1 cellular context compared by ENCODE assay signal in the genomic region with DNA sequence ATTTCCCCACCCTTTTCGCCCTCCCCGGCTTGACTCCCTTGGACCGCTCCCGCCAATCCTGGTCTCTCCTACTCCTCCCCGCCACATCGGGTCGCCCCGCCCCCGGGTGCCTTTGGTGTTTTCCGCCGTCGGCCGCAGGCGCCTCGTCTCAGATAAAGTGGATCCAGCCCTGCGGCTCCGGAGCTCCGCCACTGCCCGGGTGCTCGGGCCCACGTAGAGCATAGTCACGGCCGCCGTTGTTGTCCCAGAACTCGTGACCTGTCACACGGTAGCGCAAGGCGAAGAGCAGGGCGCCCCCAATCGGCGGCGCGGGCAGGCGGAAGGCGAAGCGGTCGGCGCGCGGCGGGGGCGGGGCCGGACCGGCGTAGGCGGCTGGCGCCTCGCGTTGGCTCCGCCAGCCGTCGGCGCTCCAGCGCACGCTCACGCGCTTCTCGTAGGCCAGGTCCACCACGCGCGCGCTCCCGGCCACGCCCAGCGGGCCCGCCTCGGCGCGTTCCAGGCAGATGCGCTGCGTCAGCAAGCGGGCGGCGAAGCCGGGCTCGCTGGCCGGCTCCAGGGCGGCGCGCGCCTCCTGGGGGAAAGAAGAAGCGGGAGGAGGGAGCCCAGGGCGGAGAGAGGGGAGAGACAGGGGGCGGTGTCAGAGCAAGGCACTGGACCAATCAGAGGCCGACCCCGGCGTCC.
TF ChIP-seq lines count a peak whose summit lies in the region.

No MANE protein-coding gene starts in this region.

TF ChIP-seq in A549, 52 proteins besides CTCF, POLR2A, EP300 and RAD21 (continued from another document):
- TF ChIP-seq ZNF302 (CRISPR knock-in tag; IDR thresholded peaks at IDR 0.05) = no peak
- 0 out of 2 replicates have a peak, but pooled peaks have one; percentile 48 for TF ChIP-seq NPAS2 (CRISPR knock-in tag; IDR thresholded peaks at IDR 0.05; ENCODE audit: borderline replicate concordance)
- TF ChIP-seq CBX2 (IDR thresholded peaks at IDR 0.05; ENCODE audit: borderline replicate concordance, low read depth) = no peak
- TF ChIP-seq GATA3 (IDR thresholded peaks at IDR 0.05; ENCODE audit: borderline replicate concordance) = no peak; the same call in 1 of the 2 replicates
- no peak for TF ChIP-seq RNF2 (IDR thresholded peaks at IDR 0.05; ENCODE audit: borderline replicate concordance, low read depth)
- no peak for TF ChIP-seq POLR2AphosphoS2 (conservative IDR thresholded peaks at IDR 0.05; ENCODE audit: low read length)
- TF ChIP-seq, protein P1, sequence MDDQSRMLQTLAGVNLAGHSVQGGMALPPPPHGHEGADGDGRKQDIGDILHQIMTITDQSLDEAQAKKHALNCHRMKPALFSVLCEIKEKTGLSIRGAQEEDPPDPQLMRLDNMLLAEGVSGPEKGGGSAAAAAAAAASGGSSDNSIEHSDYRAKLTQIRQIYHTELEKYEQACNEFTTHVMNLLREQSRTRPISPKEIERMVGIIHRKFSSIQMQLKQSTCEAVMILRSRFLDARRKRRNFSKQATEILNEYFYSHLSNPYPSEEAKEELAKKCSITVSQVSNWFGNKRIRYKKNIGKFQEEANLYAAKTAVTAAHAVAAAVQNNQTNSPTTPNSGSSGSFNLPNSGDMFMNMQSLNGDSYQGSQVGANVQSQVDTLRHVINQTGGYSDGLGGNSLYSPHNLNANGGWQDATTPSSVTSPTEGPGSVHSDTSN (IDR thresholded peaks at IDR 0.05) = no peak
- TF ChIP-seq MAFK (IDR thresholded peaks at IDR 0.05; ENCODE audit: partially characterized antibody) = peak; percentile 100
- no peak for TF ChIP-seq HOXB13 (CRISPR knock-in tag; IDR thresholded peaks at IDR 0.05; ENCODE audit: low read depth)
- TF ChIP-seq RFX5 (IDR thresholded peaks at IDR 0.05) = peak; percentile 66; the same call in 1 of the 2 replicates
- peak; percentile 45; the same call in 1 of the 2 replicates for TF ChIP-seq PHF8 (IDR thresholded peaks at IDR 0.05; ENCODE audit: borderline replicate concordance, low read depth)
- no peak for TF ChIP-seq HOXB5 (CRISPR knock-in tag; IDR thresholded peaks at IDR 0.05)
- TF ChIP-seq SMC3 (IDR thresholded peaks at IDR 0.05) = no peak; the same call in 2 of the 3 replicates
- TF ChIP-seq, protein P2, sequence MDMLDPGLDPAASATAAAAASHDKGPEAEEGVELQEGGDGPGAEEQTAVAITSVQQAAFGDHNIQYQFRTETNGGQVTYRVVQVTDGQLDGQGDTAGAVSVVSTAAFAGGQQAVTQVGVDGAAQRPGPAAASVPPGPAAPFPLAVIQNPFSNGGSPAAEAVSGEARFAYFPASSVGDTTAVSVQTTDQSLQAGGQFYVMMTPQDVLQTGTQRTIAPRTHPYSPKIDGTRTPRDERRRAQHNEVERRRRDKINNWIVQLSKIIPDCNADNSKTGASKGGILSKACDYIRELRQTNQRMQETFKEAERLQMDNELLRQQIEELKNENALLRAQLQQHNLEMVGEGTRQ (IDR thresholded peaks at IDR 0.05) = peak; percentile 61
- TF ChIP-seq, protein P3, sequence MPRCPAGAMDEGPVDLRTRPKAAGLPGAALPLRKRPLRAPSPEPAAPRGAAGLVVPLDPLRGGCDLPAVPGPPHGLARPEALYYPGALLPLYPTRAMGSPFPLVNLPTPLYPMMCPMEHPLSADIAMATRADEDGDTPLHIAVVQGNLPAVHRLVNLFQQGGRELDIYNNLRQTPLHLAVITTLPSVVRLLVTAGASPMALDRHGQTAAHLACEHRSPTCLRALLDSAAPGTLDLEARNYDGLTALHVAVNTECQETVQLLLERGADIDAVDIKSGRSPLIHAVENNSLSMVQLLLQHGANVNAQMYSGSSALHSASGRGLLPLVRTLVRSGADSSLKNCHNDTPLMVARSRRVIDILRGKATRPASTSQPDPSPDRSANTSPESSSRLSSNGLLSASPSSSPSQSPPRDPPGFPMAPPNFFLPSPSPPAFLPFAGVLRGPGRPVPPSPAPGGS (IDR thresholded peaks at IDR 0.05) = no peak; the same call in 2 of the 3 replicates
- TF ChIP-seq JUN (IDR thresholded peaks at IDR 0.05) = peak in 1 of 2 experiments; percentile 62; a peak in 3 of 5 replicates
- TF ChIP-seq, protein P4, sequence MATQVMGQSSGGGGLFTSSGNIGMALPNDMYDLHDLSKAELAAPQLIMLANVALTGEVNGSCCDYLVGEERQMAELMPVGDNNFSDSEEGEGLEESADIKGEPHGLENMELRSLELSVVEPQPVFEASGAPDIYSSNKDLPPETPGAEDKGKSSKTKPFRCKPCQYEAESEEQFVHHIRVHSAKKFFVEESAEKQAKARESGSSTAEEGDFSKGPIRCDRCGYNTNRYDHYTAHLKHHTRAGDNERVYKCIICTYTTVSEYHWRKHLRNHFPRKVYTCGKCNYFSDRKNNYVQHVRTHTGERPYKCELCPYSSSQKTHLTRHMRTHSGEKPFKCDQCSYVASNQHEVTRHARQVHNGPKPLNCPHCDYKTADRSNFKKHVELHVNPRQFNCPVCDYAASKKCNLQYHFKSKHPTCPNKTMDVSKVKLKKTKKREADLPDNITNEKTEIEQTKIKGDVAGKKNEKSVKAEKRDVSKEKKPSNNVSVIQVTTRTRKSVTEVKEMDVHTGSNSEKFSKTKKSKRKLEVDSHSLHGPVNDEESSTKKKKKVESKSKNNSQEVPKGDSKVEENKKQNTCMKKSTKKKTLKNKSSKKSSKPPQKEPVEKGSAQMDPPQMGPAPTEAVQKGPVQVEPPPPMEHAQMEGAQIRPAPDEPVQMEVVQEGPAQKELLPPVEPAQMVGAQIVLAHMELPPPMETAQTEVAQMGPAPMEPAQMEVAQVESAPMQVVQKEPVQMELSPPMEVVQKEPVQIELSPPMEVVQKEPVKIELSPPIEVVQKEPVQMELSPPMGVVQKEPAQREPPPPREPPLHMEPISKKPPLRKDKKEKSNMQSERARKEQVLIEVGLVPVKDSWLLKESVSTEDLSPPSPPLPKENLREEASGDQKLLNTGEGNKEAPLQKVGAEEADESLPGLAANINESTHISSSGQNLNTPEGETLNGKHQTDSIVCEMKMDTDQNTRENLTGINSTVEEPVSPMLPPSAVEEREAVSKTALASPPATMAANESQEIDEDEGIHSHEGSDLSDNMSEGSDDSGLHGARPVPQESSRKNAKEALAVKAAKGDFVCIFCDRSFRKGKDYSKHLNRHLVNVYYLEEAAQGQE (IDR thresholded peaks at IDR 0.05) = no peak
- no peak for TF ChIP-seq ZC3H11A (IDR thresholded peaks at IDR 0.05)
- TF ChIP-seq NR3C1 (IDR thresholded peaks at IDR 0.05) = no peak
- TF ChIP-seq FOSL2 (IDR thresholded peaks at IDR 0.05) = no peak
- no peak for TF ChIP-seq FOSL2 (CRISPR knock-in tag; IDR thresholded peaks at IDR 0.05)
- TF ChIP-seq HEYL (CRISPR knock-in tag; IDR thresholded peaks at IDR 0.05) = no peak
- no peak for TF ChIP-seq NFE2L2 (conservative IDR thresholded peaks at IDR 0.05; ENCODE audit: low read length)
- no peak for TF ChIP-seq CHD4 (IDR thresholded peaks at IDR 0.05; ENCODE audit: borderline replicate concordance)
- no peak for TF ChIP-seq SREBF2 (IDR thresholded peaks at IDR 0.05)
- TF ChIP-seq, protein P5, sequence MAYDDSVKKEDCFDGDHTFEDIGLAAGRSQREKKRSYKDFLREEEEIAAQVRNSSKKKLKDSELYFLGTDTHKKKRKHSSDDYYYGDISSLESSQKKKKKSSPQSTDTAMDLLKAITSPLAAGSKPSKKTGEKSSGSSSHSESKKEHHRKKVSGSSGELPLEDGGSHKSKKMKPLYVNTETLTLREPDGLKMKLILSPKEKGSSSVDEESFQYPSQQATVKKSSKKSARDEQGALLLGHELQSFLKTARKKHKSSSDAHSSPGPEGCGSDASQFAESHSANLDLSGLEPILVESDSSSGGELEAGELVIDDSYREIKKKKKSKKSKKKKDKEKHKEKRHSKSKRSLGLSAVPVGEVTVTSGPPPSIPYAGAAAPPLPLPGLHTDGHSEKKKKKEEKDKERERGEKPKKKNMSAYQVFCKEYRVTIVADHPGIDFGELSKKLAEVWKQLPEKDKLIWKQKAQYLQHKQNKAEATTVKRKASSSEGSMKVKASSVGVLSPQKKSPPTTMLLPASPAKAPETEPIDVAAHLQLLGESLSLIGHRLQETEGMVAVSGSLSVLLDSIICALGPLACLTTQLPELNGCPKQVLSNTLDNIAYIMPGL (CRISPR knock-in tag; IDR thresholded peaks at IDR 0.05; ENCODE audit: borderline replicate concordance) = no peak
- TF ChIP-seq MYC (IDR thresholded peaks at IDR 0.05; ENCODE audit: borderline replicate concordance, low read length) = peak; percentile 82
- no peak for TF ChIP-seq BHLHE40 (IDR thresholded peaks at IDR 0.05; ENCODE audit: low read depth, low read length)
- no peak for TF ChIP-seq HOXA7 (CRISPR knock-in tag; IDR thresholded peaks at IDR 0.05)
- no peak for TF ChIP-seq KDM1A (IDR thresholded peaks at IDR 0.05; ENCODE audit: low read depth)
- TF ChIP-seq, protein P6, sequence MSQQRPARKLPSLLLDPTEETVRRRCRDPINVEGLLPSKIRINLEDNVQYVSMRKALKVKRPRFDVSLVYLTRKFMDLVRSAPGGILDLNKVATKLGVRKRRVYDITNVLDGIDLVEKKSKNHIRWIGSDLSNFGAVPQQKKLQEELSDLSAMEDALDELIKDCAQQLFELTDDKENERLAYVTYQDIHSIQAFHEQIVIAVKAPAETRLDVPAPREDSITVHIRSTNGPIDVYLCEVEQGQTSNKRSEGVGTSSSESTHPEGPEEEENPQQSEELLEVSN (IDR thresholded peaks at IDR 0.05; ENCODE audit: borderline replicate concordance, low read depth) = no peak; the same call in 1 of the 2 replicates
- TF ChIP-seq CEBPB (IDR thresholded peaks at IDR 0.05) = no peak
- TF ChIP-seq, protein P7, sequence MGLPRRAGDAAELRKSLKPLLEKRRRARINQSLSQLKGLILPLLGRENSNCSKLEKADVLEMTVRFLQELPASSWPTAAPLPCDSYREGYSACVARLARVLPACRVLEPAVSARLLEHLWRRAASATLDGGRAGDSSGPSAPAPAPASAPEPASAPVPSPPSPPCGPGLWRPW (IDR thresholded peaks at IDR 0.05) = no peak
